22 cellular contexts compared by ENCODE assay signal in genomic region chr17:59485018-59485417, GRCh38.
"Had no signal": no experiment of that assay in that cellular context is flagged by ENCODE, and none has a peak within 500 bp of the region (broad histone marks: within the 10 kb centered on the region; RNA-seq: fewer than 3 reads in every experiment).

No MANE protein-coding gene starts in this region.

- H3K4me2 ChIP-seq: PC-9 had no signal

- H2AFZ ChIP-seq: PC-9 had no signal

- H3K4me3 ChIP-seq: PC-9 had no signal

- DNase-seq: KBM-7, MM.1S, NCI-H1048, NCI-H1105, NCI-H1417, NCI-H1436 treated with DMSO at 0.1 percent for 48 hours, NCI-H1694, NCI-H187 treated with DMSO at 0.1 percent for 48 hours, NCI-H2029 treated with DMSO at 0.1 percent for 48 hours, NCI-H2227 treated with DMSO at 0.1 percent for 48 hours, NCI-H446, NCI-H510A, NCI-H524 treated with DMSO at 0.1 percent for 48 hours, NCI-H69, NCI-H774, PC-9, RPMI8226, SHP77, T-helper 2 cell had no signal

- H3K27ac ChIP-seq: HL-60, PC-9 had no signal

- FAIRE-seq: HTR-8/SVneo, RCC 7860 had no signal
